ENCODE assay signal across 8 cellular contexts in genomic region chr3:98521897-98522537, GRCh38. TPM values are rescaled to one million over a fixed set of nuclear protein-coding genes. Genes with fewer than 3 reads are reported as not detected.
DNase-seq lines count a peak whose midpoint lies in the region; ATAC-seq and TF ChIP-seq lines count a peak whose summit lies in the region.

No MANE protein-coding gene starts in this region.

- no peaks in the 10 kb centered on the region for H3K27me3 Mint-ChIP-seq in activated CD8-positive, alpha-beta memory T cell treated with anti-CD3 and anti-CD28 coated beads, Interleukin-2, amount 10 ng/mL, durations not matched to agents 7 days and 5 days
- peaks cover 4% of the 10 kb centered on the region for H3K27me3 Mint-ChIP-seq in endothelial cell (ENCODE audit: unreplicated experiment)

- DNase-seq in activated gamma-delta T cell treated with Interleukin-2 at 50 U/mL for 16 hours (peak; percentile 55), activated gamma-delta T cell (lab: John Stamatoyannopoulos, UW) (no peak), NCI-H2227 treated with DMSO at 0.1 percent for 48 hours (lab: John Stamatoyannopoulos, UW) (peak; percentile 32), endothelial cell (ENCODE audit: low spot score) (peak; percentile 25)
- DNase-seq in activated CD8-positive, alpha-beta memory T cell treated with anti-CD3 and anti-CD28 coated beads, Interleukin-2, amount 10 ng/mL, durations not matched to agents 7 days and 5 days: peak; percentile 86
- DNase-seq in stimulated activated effector memory CD8-positive, alpha-beta T cell treated with anti-CD3 and anti-CD28 coated beads, Interleukin-12 subunit alpha, Interleukin-12 subunit beta, amount 100 ng/mL, for 72 hours (ENCODE audit: low spot score in 2 of 2): peak; percentile 40 to 75

- peaks cover 83% of the 10 kb centered on the region for H3K36me3 Mint-ChIP-seq in activated CD8-positive, alpha-beta memory T cell treated with anti-CD3 and anti-CD28 coated beads, Interleukin-2, amount 10 ng/mL, durations not matched to agents 7 days and 5 days
- H3K36me3 Mint-ChIP-seq in endothelial cell (ENCODE audit: low read depth, unreplicated experiment): peaks cover 17% of the 10 kb centered on the region
- H3K36me3 Mint-ChIP-seq in stimulated activated effector memory CD8-positive, alpha-beta T cell treated with anti-CD3 and anti-CD28 coated beads, Interleukin-12 subunit alpha, Interleukin-12 subunit beta, amount 100 ng/mL, for 72 hours: peaks cover 82% of the 10 kb centered on the region

- H3K9me3 Mint-ChIP-seq in activated CD8-positive, alpha-beta memory T cell treated with anti-CD3 and anti-CD28 coated beads, Interleukin-2, amount 10 ng/mL, durations not matched to agents 7 days and 5 days (ENCODE audit: low read depth): no peaks in the 10 kb centered on the region
- H3K9me3 Mint-ChIP-seq in endothelial cell (ENCODE audit: unreplicated experiment): no peaks in the 10 kb centered on the region
- H3K9me3 Mint-ChIP-seq in stimulated activated effector memory CD8-positive, alpha-beta T cell treated with anti-CD3 and anti-CD28 coated beads, Interleukin-12 subunit alpha, Interleukin-12 subunit beta, amount 100 ng/mL, for 72 hours: no peaks in the 10 kb centered on the region

- H3K4me3 Mint-ChIP-seq in activated CD8-positive, alpha-beta memory T cell treated with anti-CD3 and anti-CD28 coated beads, Interleukin-2, amount 10 ng/mL, durations not matched to agents 7 days and 5 days: peak overlapping the region; percentile 96
- H3K4me3 Mint-ChIP-seq in endothelial cell (ENCODE audit: unreplicated experiment): peak overlapping the region; percentile 99
- H3K4me3 Mint-ChIP-seq in stimulated activated effector memory CD8-positive, alpha-beta T cell treated with anti-CD3 and anti-CD28 coated beads, Interleukin-12 subunit alpha, Interleukin-12 subunit beta, amount 100 ng/mL, for 72 hours: peak overlapping the region; percentile 78

- peaks cover 67% of the 10 kb centered on the region for H3K4me1 Mint-ChIP-seq in activated CD8-positive, alpha-beta memory T cell treated with anti-CD3 and anti-CD28 coated beads, Interleukin-2, amount 10 ng/mL, durations not matched to agents 7 days and 5 days
- peaks cover 10% of the 10 kb centered on the region for H3K4me1 Mint-ChIP-seq in endothelial cell (ENCODE audit: unreplicated experiment)
- peaks cover 69% of the 10 kb centered on the region for H3K4me1 Mint-ChIP-seq in stimulated activated effector memory CD8-positive, alpha-beta T cell treated with anti-CD3 and anti-CD28 coated beads, Interleukin-12 subunit alpha, Interleukin-12 subunit beta, amount 100 ng/mL, for 72 hours

- peak overlapping the region; percentile 71 for H3K4me3 ChIP-seq in mononuclear cell (ENCODE audit: low read length)

- peak; percentile 40 for ATAC-seq in HG02981 (IDR thresholded peaks at IDR 0.05; ENCODE audit: unreplicated experiment)
- ATAC-seq in activated CD8-positive, alpha-beta memory T cell treated with anti-CD3 and anti-CD28 coated beads, Interleukin-2, amount 10 ng/mL, durations not matched to agents 7 days and 5 days: peak; percentile 50
- peak; percentile 83 for ATAC-seq in stimulated activated effector memory CD8-positive, alpha-beta T cell treated with anti-CD3 and anti-CD28 coated beads, Interleukin-12 subunit alpha, Interleukin-12 subunit beta, amount 100 ng/mL, for 72 hours

- H3K4me1 ChIP-seq in mononuclear cell (ENCODE audit: insufficient read depth, low read length): peaks cover 20% of the 10 kb centered on the region

- peak overlapping the region; percentile 93 for H3K27ac Mint-ChIP-seq in activated CD8-positive, alpha-beta memory T cell treated with anti-CD3 and anti-CD28 coated beads, Interleukin-2, amount 10 ng/mL, durations not matched to agents 7 days and 5 days
- peak overlapping the region; percentile 92 for H3K27ac Mint-ChIP-seq in endothelial cell (ENCODE audit: unreplicated experiment)
- peak overlapping the region; percentile 92 for H3K27ac Mint-ChIP-seq in stimulated activated effector memory CD8-positive, alpha-beta T cell treated with anti-CD3 and anti-CD28 coated beads, Interleukin-12 subunit alpha, Interleukin-12 subunit beta, amount 100 ng/mL, for 72 hours

- no peaks in the 10 kb centered on the region for H3K27me3 ChIP-seq in mononuclear cell (ENCODE audit: insufficient read depth, low read length)

- no peaks in the 10 kb centered on the region for H3K9me3 ChIP-seq in mononuclear cell (ENCODE audit: low read depth, low read length)

- no peak for TF ChIP-seq CTCF in endothelial cell (IDR thresholded peaks at IDR 0.05; ENCODE audit: unreplicated experiment)

- CTCF ChIA-PET in activated CD8-positive, alpha-beta memory T cell treated with anti-CD3 and anti-CD28 coated beads, Interleukin-2, amount 10 ng/mL, durations not matched to agents 7 days and 5 days (lab: Charles Lee): interaction anchor here (0.6 to 2.1 kb wide), 9 partner anchors 11 to 148 kb away, joined by 3 to 9 read pairs (median 3); no protein-coding TSS in a partner anchor

RNA-seq across cellular contexts. Expression of gene CLDND1, which starts 0.7 kb away (rescaled TPM):
- 100 to 1,000 TPM; 514 to 528 TPM for total RNA-seq in activated CD8-positive, alpha-beta memory T cell treated with anti-CD3 and anti-CD28 coated beads, Interleukin-2, amount 10 ng/mL, durations not matched to agents 7 days and 5 days
- total RNA-seq in endothelial cell (ENCODE audit: unreplicated experiment) (118 TPM), mononuclear cell (187 TPM)

RNA-seq across cellular contexts. Expression of gene GPR15, which starts 9.8 kb away (rescaled TPM):
- 100 to 1,000 TPM; 107 to 182 TPM for total RNA-seq in activated CD8-positive, alpha-beta memory T cell treated with anti-CD3 and anti-CD28 coated beads, Interleukin-2, amount 10 ng/mL, durations not matched to agents 7 days and 5 days
- total RNA-seq in endothelial cell (ENCODE audit: unreplicated experiment) (not detected), mononuclear cell (40.1 TPM)

RNA-seq across cellular contexts. Expression of gene OR5K2, which starts 24.5 kb away (rescaled TPM):
- total RNA-seq in activated CD8-positive, alpha-beta memory T cell treated with anti-CD3 and anti-CD28 coated beads, Interleukin-2, amount 10 ng/mL, durations not matched to agents 7 days and 5 days: not detected
- not detected for total RNA-seq in endothelial cell (ENCODE audit: unreplicated experiment)
- not detected for total RNA-seq in mononuclear cell

RNA-seq across cellular contexts. Expression of gene OR5K1, which starts 59.0 kb away (rescaled TPM):
- total RNA-seq in activated CD8-positive, alpha-beta memory T cell treated with anti-CD3 and anti-CD28 coated beads, Interleukin-2, amount 10 ng/mL, durations not matched to agents 7 days and 5 days: not detected
- total RNA-seq in endothelial cell (ENCODE audit: unreplicated experiment) (not detected), mononuclear cell (not detected)

Comparison
In these comparisons a context has a peak if more than half of its experiments do, and no peak if none do; other contexts are left out.
1. RNA of gene GPR15, which starts 9.8 kb away (total RNA-seq): 107 to 182 TPM in activated CD8-positive, alpha-beta memory T cell treated with anti-CD3 and anti-CD28 coated beads, Interleukin-2, amount 10 ng/mL, durations not matched to agents 7 days and 5 days and 40.1 TPM in mononuclear cell (single experiment); not detected in endothelial cell (single experiment); every median in the first group is over 10 times any median in the second.
2. Peak in every context shown above with its lines, with median percentiles within 50 percentile points of each other: ATAC-seq, H3K27ac Mint-ChIP-seq and H3K4me3 Mint-ChIP-seq.